In genomic region chr10:6416892-6417512, GRCh38 we compare ENCODE assay signal across 8 cellular contexts.
DNase-seq lines count a peak whose midpoint lies in the region; ATAC-seq and TF ChIP-seq lines count a peak whose summit lies in the region.

No MANE protein-coding gene starts in this region.

- no peak for TF ChIP-seq EP300 in upper lobe of left lung (IDR thresholded peaks at IDR 0.05)

- ATAC-seq in upper lobe of left lung (ENCODE audit: low FRiP score in 2 of 2) (peak in 1 of 2 donors; percentile 76), HG03025 (IDR thresholded peaks at IDR 0.05; ENCODE audit: low FRiP score, unreplicated experiment) (no peak)

- no peak overlapping the region for H3K4me3 ChIP-seq in upper lobe of left lung

- no peaks in the 10 kb centered on the region for H3K4me1 ChIP-seq in upper lobe of left lung

- in situ Hi-C loops in GM13976 (cut with MboI; ENCODE audit: low sequenced_read_pairs, unreplicated experiment) = no loop called here

- H3K9me3 ChIP-seq in upper lobe of left lung = no peaks in the 10 kb centered on the region

- H3K27me3 ChIP-seq in upper lobe of left lung = no peaks in the 10 kb centered on the region

- H3K36me3 ChIP-seq in upper lobe of left lung = no peaks in the 10 kb centered on the region

- WGBS in upper lobe of left lung, 2 donors = 64% methylated on average over 3 of the region's 3 CpGs

- H3K27ac ChIP-seq in upper lobe of left lung = no peak overlapping the region

- TF ChIP-seq POLR2A in upper lobe of left lung (IDR thresholded peaks at IDR 0.05) = no peak

- DNase-seq in AML-193 (lab: John Stamatoyannopoulos, UW) = peak; percentile 26 to 37
- peak; percentile 56 for DNase-seq in GM13976 (ENCODE audit: low spot score)
- peak; percentile 28 for DNase-seq in NCI-H748 (lab: John Stamatoyannopoulos, UW; ENCODE audit: unreplicated experiment)
- peak; percentile 37 for DNase-seq in cerebellum (ENCODE audit: low spot score)
- peak; percentile 92 for DNase-seq in left kidney (ENCODE audit: low read depth, low spot score)
- no peak for DNase-seq in upper lobe of left lung
- no peak for DNase-seq in activated effector memory CD4-positive, alpha-beta T cell treated with anti-CD3 and anti-CD28 coated beads, Interleukin-2, amount 50 U/mL, for 16 hours

- TF ChIP-seq CTCF in GM13976 (IDR thresholded peaks at IDR 0.05; ENCODE audit: borderline replicate concordance, control extremely low read depth, extremely low read depth, insufficient read depth, missing control alignments) (peak; percentile 38), upper lobe of left lung (IDR thresholded peaks at IDR 0.05) (peak; percentile 43 to 68 (median 60))

Comparison
In these comparisons a context has a peak if more than half of its experiments do, and no peak if none do; other contexts are left out.
1. DNase-seq: peak in AML-193 (2 of 2), GM13976 (single experiment), NCI-H748 (single experiment), cerebellum (single experiment) and left kidney (single experiment); none in upper lobe of left lung (0 of 2) and activated effector memory CD4-positive, alpha-beta T cell treated with anti-CD3 and anti-CD28 coated beads, Interleukin-2, amount 50 U/mL, for 16 hours (single experiment).